13 cellular contexts compared by ENCODE assay signal in genomic region chr3:55687526-55687925, GRCh38.
DNase-seq lines count a peak whose midpoint lies in the region; ATAC-seq and TF ChIP-seq lines count a peak whose summit lies in the region.
"Had no signal": no experiment of that assay in that cellular context is flagged by ENCODE, and none has a peak within 500 bp of the region (broad histone marks: within the 10 kb centered on the region; RNA-seq: fewer than 3 reads in every experiment).

No MANE protein-coding gene starts in this region.

- peak overlapping the region; percentile 92 for H2BK120ac ChIP-seq in IMR-90 (ENCODE audit: low read depth, low read length)

- no peak overlapping the region for H3K9ac ChIP-seq in IMR-90 (ENCODE audit: low read depth, low read length)

- peaks cover 13% of the 10 kb centered on the region for H3K9me1 ChIP-seq in IMR-90 (ENCODE audit: insufficient read depth, low read length)

- peak overlapping the region; percentile 60; the same call in 2 of the 3 replicates for H2BK15ac ChIP-seq in IMR-90 (ENCODE audit: low read depth, low read length)

- no peak overlapping the region for H2AK9ac ChIP-seq in IMR-90 (replicated peaks; ENCODE audit: low read depth, low read length, poor library complexity)

- in situ Hi-C loops in IMR-90 (cut with MboI; ENCODE audit: low sequenced_read_pairs), result no loop called here

- dilution Hi-C loops in IMR-90 (cut with HindIII; ENCODE audit: low sequenced_read_pairs, unreplicated experiment), result no loop called here

- no peaks in the 10 kb centered on the region for H4K20me1 ChIP-seq in IMR-90 (ENCODE audit: insufficient read depth, low read length)

- peaks cover under 1% of the 10 kb centered on the region for H3K27me3 Mint-ChIP-seq in activated CD4-positive, alpha-beta T cell treated with anti-CD3 and anti-CD28 coated beads for 36 hours

- H3K18ac ChIP-seq in IMR-90 (ENCODE audit: low read depth, low read length), result peak overlapping the region; percentile 54

- H3K27ac ChIP-seq in IMR-90 (ENCODE audit: insufficient read depth, low read length) (no peak overlapping the region), heart right ventricle (no peak overlapping the region)

- WGBS in IMR-90 (ENCODE audit: extremely low coverage in 2 of 2, insufficient read length in 1 of 2), 2 experiments, result 83% methylated on average over 1 of the region's 5 CpGs; no CpG with 5 or more reads in 1 of the 2 experiments
- 80 to 88% methylated on average over 5 of the region's 5 CpGs for WGBS in heart right ventricle, 2 donors

- TF ChIP-seq POLR2A in IMR-90 (IDR thresholded peaks at IDR 0.05; ENCODE audit: low read depth, low read length), result no peak

- H3K4me1 Mint-ChIP-seq in activated CD4-positive, alpha-beta T cell treated with anti-CD3 and anti-CD28 coated beads for 36 hours, result no peaks in the 10 kb centered on the region
- H3K4me1 Mint-ChIP-seq: IgD-negative memory B cell had no signal

- no peak for DNase-seq in IMR-90
- DNase-seq in RPMI8226, result peak; percentile 34
- DNase-seq in renal cortical epithelial cell (ENCODE audit: low read depth), result peak; percentile 48
- DNase-seq in T1000 (lab: John Stamatoyannopoulos, UW), result no peak
- DNase-seq in heart right ventricle, result no peak
- no peak for DNase-seq in activated CD4-positive, alpha-beta T cell treated with anti-CD3 and anti-CD28 coated beads for 36 hours
- DNase-seq: AML-193, NCI-H1436 treated with DMSO at 0.1 percent for 48 hours, NCI-H2081, NCI-H510A treated with DMSO at 0.1 percent for 48 hours had no signal

- peak overlapping the region in 1 of 2 experiments; percentile 46; a peak in 2 of 4 replicates for H4K8ac ChIP-seq in IMR-90 (ENCODE audit: low read depth in 2 of 2, low read length in 2 of 2)

- H3K4ac ChIP-seq in IMR-90 (ENCODE audit: low read depth, low read length), result peak overlapping the region; percentile 88

- intact Hi-C loops in IMR-90 (cut with micrococcal nuclease), result no loop called here
- intact Hi-C loops in heart right ventricle (cut with DNase I), result no loop called here
- intact Hi-C loops in activated CD4-positive, alpha-beta T cell treated with anti-CD3 and anti-CD28 coated beads for 36 hours (cut with DNase I, micrococcal nuclease), result no loop called here

- H3K9me3 Mint-ChIP-seq in activated CD4-positive, alpha-beta T cell treated with anti-CD3 and anti-CD28 coated beads for 36 hours (ENCODE audit: low read depth), result no peaks in the 10 kb centered on the region

- peak overlapping the region; percentile 26 for H3K23ac ChIP-seq in IMR-90 (ENCODE audit: low read depth, low read length)

- no peak overlapping the region for H3K4me3 ChIP-seq in IMR-90 (ENCODE audit: insufficient read depth, low read depth, low read length)
- no peak overlapping the region for H3K4me3 ChIP-seq in heart right ventricle
- H3K4me3 ChIP-seq: HAP-1 had no signal

- no TSS peak for BruUV-seq in IMR-90 (replicated peaks; lab: Mats Ljungman, UMichigan)

- H3K79me1 ChIP-seq in IMR-90 (ENCODE audit: low read depth in 1 of 2, low read length in 2 of 2), result no peaks in the 10 kb centered on the region

- peak overlapping the region; percentile 95 for H2BK20ac ChIP-seq in IMR-90 (ENCODE audit: low read depth, low read length)

- H2AK5ac ChIP-seq in IMR-90 (ENCODE audit: low read depth, low read length), result peak overlapping the region; percentile 95

- peak overlapping the region; percentile 37 for H2AFZ ChIP-seq in IMR-90 (replicated peaks; ENCODE audit: low read length, poor library complexity)

- no peak overlapping the region for H3K27ac Mint-ChIP-seq in activated CD4-positive, alpha-beta T cell treated with anti-CD3 and anti-CD28 coated beads for 36 hours
- H3K27ac Mint-ChIP-seq: IgD-negative memory B cell had no signal

- no peak overlapping the region; the same call in 1 of the 2 replicates for H3K56ac ChIP-seq in IMR-90 (ENCODE audit: extremely low read depth, insufficient read depth, low read length)

- H3K14ac ChIP-seq in IMR-90 (replicated peaks; ENCODE audit: low read depth, low read length), result peak overlapping the region; percentile 50; the same call in 1 of the 2 replicates

- H3K4me3 Mint-ChIP-seq in activated CD4-positive, alpha-beta T cell treated with anti-CD3 and anti-CD28 coated beads for 36 hours, result no peak overlapping the region
- H3K4me3 Mint-ChIP-seq: IgD-negative memory B cell had no signal

- no peak overlapping the region for H3K4me2 ChIP-seq in IMR-90 (ENCODE audit: low read depth, low read length)

- H3K36me3 Mint-ChIP-seq in activated CD4-positive, alpha-beta T cell treated with anti-CD3 and anti-CD28 coated beads for 36 hours (ENCODE audit: low read depth), result no peaks in the 10 kb centered on the region
- H3K36me3 Mint-ChIP-seq: IgD-negative memory B cell had no signal

- H3K36me3 ChIP-seq in IMR-90 (ENCODE audit: control insufficient read depth, insufficient read depth, low read length) (no peaks in the 10 kb centered on the region), heart right ventricle (no peaks in the 10 kb centered on the region)
- H3K36me3 ChIP-seq: HAP-1 had no signal

- no peaks in the 10 kb centered on the region for H3K27me3 ChIP-seq in IMR-90 (ENCODE audit: control insufficient read depth, insufficient read depth, low read length)
- peaks cover 0 to 19% (median 9%) of the 10 kb centered on the region in 7 donors for H3K27me3 ChIP-seq in heart right ventricle

- CTCF ChIA-PET in IMR-90 (lab: Yijun Ruan, JAX), result no interaction called here
- CTCF ChIA-PET in activated CD4-positive, alpha-beta T cell treated with anti-CD3 and anti-CD28 coated beads for 36 hours (lab: Charles Lee), result no interaction called here

- peak overlapping the region; percentile 92 for H4K91ac ChIP-seq in IMR-90 (ENCODE audit: insufficient read depth, low read depth, low read length)

- ATAC-seq in GM18511 (IDR thresholded peaks at IDR 0.05; ENCODE audit: unreplicated experiment) (peak; percentile 59), IMR-90 (ENCODE audit: low read depth) (no peak), heart right ventricle (no peak)
- no peak for ATAC-seq in activated CD4-positive, alpha-beta T cell treated with anti-CD3 and anti-CD28 coated beads for 36 hours

- no peak for TF ChIP-seq CTCF in IMR-90 (conservative IDR thresholded peaks at IDR 0.05; ENCODE audit: low read depth, low read length)
- no peak for TF ChIP-seq CTCF in heart right ventricle (IDR thresholded peaks at IDR 0.05)

- H3K4me1 ChIP-seq in IMR-90 (ENCODE audit: control insufficient read depth, insufficient read depth, low read length) (peaks cover 8% of the 10 kb centered on the region), heart right ventricle (no peaks in the 10 kb centered on the region)

- H4K5ac ChIP-seq in IMR-90 (ENCODE audit: low read depth, low read length), result no peak overlapping the region

- H2BK5ac ChIP-seq in IMR-90 (ENCODE audit: low read depth, low read length, poor library complexity, severe bottlenecking), result peak overlapping the region; percentile 48

- no peak for TF ChIP-seq RAD21 in IMR-90 (IDR thresholded peaks at IDR 0.05; ENCODE audit: low read length)

- POLR2A ChIA-PET in IMR-90 (lab: Charles Lee; ENCODE audit: unreplicated experiment), result no interaction called here
- POLR2A ChIA-PET in activated CD4-positive, alpha-beta T cell treated with anti-CD3 and anti-CD28 coated beads for 36 hours (lab: Charles Lee), result no interaction called here

- H3K9me3 ChIP-seq in IMR-90 (ENCODE audit: control insufficient read depth, insufficient read depth, low read length), result no peaks in the 10 kb centered on the region
- no peaks in the 10 kb centered on the region for H3K9me3 ChIP-seq in heart right ventricle

TF ChIP-seq in IMR-90, 13 proteins besides CTCF, POLR2A, EP300 and RAD21:
- TF ChIP-seq ELK1 (IDR thresholded peaks at IDR 0.05; ENCODE audit: borderline replicate concordance, low read depth, low read length) (no peak), FOS (IDR thresholded peaks at IDR 0.05; ENCODE audit: low read depth, low read length) (no peak), MXI1 (IDR thresholded peaks at IDR 0.05; ENCODE audit: borderline replicate concordance, low read depth, low read length) (no peak), NFE2L2 (IDR thresholded peaks at IDR 0.05; ENCODE audit: low read depth, low read length) (no peak), USF2 (IDR thresholded peaks at IDR 0.05; ENCODE audit: low read depth, low read length) (no peak), MAZ (IDR thresholded peaks at IDR 0.05; ENCODE audit: borderline replicate concordance, low read depth, low read length) (no peak), RCOR1 (IDR thresholded peaks at IDR 0.05; ENCODE audit: insufficient replicate concordance, low read length) (no peak), MAFK (IDR thresholded peaks at IDR 0.05; ENCODE audit: low read depth, low read length) (no peak), RFX5 (IDR thresholded peaks at IDR 0.05; ENCODE audit: low read depth, low read length) (no peak), CHD1 (IDR thresholded peaks at IDR 0.05; ENCODE audit: low read depth, low read length) (no peak), SMC3 (IDR thresholded peaks at IDR 0.05; ENCODE audit: low read depth, low read length) (no peak), CEBPB (IDR thresholded peaks at IDR 0.05; ENCODE audit: low read depth, low read length) (no peak), BHLHE40 (IDR thresholded peaks at IDR 0.05; ENCODE audit: low read depth, low read length) (no peak)

Comparison
In these comparisons a context has a peak if more than half of its experiments do, and no peak if none do; other contexts are left out.
1. DNase-seq: peak in RPMI8226 (single experiment) and renal cortical epithelial cell (single experiment); none in IMR-90 (single experiment), T1000 (single experiment), heart right ventricle (0 of 2) and activated CD4-positive, alpha-beta T cell treated with anti-CD3 and anti-CD28 coated beads for 36 hours (single experiment).